In the genomic region with DNA sequence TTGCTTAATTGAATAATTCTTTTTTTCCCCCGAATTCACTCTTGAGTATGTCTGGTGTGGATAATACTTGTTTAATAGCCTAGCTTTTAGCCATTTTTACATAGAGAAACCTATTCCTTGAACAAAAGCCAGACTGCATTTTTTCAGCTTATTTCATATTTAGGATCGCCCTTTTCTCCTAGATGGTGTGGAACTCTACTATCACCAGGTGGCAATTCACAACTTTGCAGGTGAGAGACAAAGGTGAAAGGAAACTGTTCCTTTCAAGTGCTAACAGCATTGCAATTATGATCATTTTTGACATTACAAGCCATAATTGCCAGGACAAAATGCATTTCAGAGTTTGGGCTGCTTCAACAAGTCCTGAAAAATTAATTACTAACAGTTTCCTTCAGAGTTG, we compare ENCODE assay signal across 28 cellular contexts. TPM values are rescaled to one million over a fixed set of nuclear protein-coding genes. Genes with fewer than 3 reads are reported as not detected.
DNase-seq lines count a peak whose midpoint lies in the region; ATAC-seq and TF ChIP-seq lines count a peak whose summit lies in the region.
"Had no signal": no experiment of that assay in that cellular context is flagged by ENCODE, and none has a peak within 500 bp of the region (broad histone marks: within the 10 kb centered on the region; RNA-seq: fewer than 3 reads in every experiment).

No MANE protein-coding gene starts in this region.

- H3K27ac Mint-ChIP-seq in T-helper 17 cell, result no peak overlapping the region
- H3K27ac Mint-ChIP-seq: activated B cell treated with CpG ODN at 0.5 μM for 24 hours; activated naive CD4-positive, alpha-beta T cell treated with anti-CD3 and anti-CD28 coated beads, Interleukin-2, amount 10 ng/mL, durations not matched to agents 7 days and 5 days; CD4-positive, alpha-beta memory T cell; natural killer cell had no signal

- H3K9me3 ChIP-seq in neural cell (ENCODE audit: low read length), result no peaks in the 10 kb centered on the region
- H3K9me3 ChIP-seq in OCI-LY7 (ENCODE audit: low read length), result no peaks in the 10 kb centered on the region
- no peaks in the 10 kb centered on the region for H3K9me3 ChIP-seq in T-helper 17 cell (ENCODE audit: control insufficient read depth, low read length, poor library complexity, severe bottlenecking)
- H3K9me3 ChIP-seq: lower lobe of right lung, ovary, Peyer's patch, tibial artery had no signal

- H3K36me3 ChIP-seq in neural cell (ENCODE audit: insufficient read depth, low read length) (no peaks in the 10 kb centered on the region), OCI-LY7 (ENCODE audit: insufficient read depth, low read length) (no peaks in the 10 kb centered on the region)
- H3K36me3 ChIP-seq: lower lobe of right lung, ovary, Peyer's patch, tibial artery had no signal

- TF ChIP-seq CTCF in VCaP (conservative IDR thresholded peaks at IDR 0.05) (peak; percentile 90), neural cell (IDR thresholded peaks at IDR 0.05; ENCODE audit: poor library complexity, severe bottlenecking) (peak; percentile 53), OCI-LY7 (conservative IDR thresholded peaks at IDR 0.05; ENCODE audit: low read length) (no peak)

- no peaks in the 10 kb centered on the region for H3K79me2 ChIP-seq in neural cell (replicated peaks; ENCODE audit: insufficient read depth, low read length)
- no peaks in the 10 kb centered on the region for H3K79me2 ChIP-seq in OCI-LY7 (ENCODE audit: insufficient read depth, low read depth, low read length)

- H4K20me1 ChIP-seq in neural cell (ENCODE audit: insufficient read depth) (no peaks in the 10 kb centered on the region), OCI-LY7 (ENCODE audit: insufficient read depth, low read length) (no peaks in the 10 kb centered on the region)

- TF ChIP-seq RAD21 in neural cell (conservative IDR thresholded peaks at IDR 0.05), result peak; percentile 62

- H3K4me3 ChIP-seq in neural cell (ENCODE audit: low read length) (no peak overlapping the region), OCI-LY7 (ENCODE audit: low read depth, low read length, poor library complexity, severe bottlenecking) (no peak overlapping the region)
- H3K4me3 ChIP-seq: lower lobe of right lung, ovary, Peyer's patch, tibial artery had no signal

- POLR2A ChIA-PET in OCI-LY7 (lab: Charles Lee), result interaction anchor here (0.6 to 1.4 kb wide), 4 partner anchors 9 to 434 kb away, joined by 3 to 4 read pairs (median 3); no protein-coding TSS in a partner anchor

- no peaks in the 10 kb centered on the region for H3K4me1 Mint-ChIP-seq in T-helper 17 cell
- H3K4me1 Mint-ChIP-seq: activated B cell treated with CpG ODN at 0.5 μM for 24 hours; activated naive CD4-positive, alpha-beta T cell treated with anti-CD3 and anti-CD28 coated beads, Interleukin-2, amount 10 ng/mL, durations not matched to agents 7 days and 5 days; CD4-positive, alpha-beta memory T cell; natural killer cell had no signal

- no peak overlapping the region for H3K4me2 ChIP-seq in neural cell (ENCODE audit: low read length)
- no peak overlapping the region for H3K4me2 ChIP-seq in OCI-LY7 (ENCODE audit: low read length)

- no peaks in the 10 kb centered on the region for H3F3A ChIP-seq in neural cell (ENCODE audit: insufficient read depth, low read length, poor library complexity, severe bottlenecking)

- peak; percentile 32 for DNase-seq in NCI-H1436 (lab: John Stamatoyannopoulos, UW)
- DNase-seq in NCI-H1436 treated with DMSO at 0.1 percent for 48 hours (lab: John Stamatoyannopoulos, UW), result no peak
- peak in 2 of 3 experiments; percentile 22 to 73 for DNase-seq in NCI-H1417 (lab: John Stamatoyannopoulos, UW)
- no peak for DNase-seq in germinal center (ENCODE audit: low spot score)
- no peak for DNase-seq in OCI-LY7 (ENCODE audit: low spot score)
- no peak for DNase-seq in T-helper 17 cell
- DNase-seq: activated B cell treated with CpG ODN at 0.5 μM for 24 hours; activated CD4-positive, alpha-beta T cell treated with anti-CD3 and anti-CD28 coated beads, Interleukin-2, amount 50 U/mL, for 1 hour; activated naive CD4-positive, alpha-beta T cell treated with anti-CD3 and anti-CD28 coated beads, Interleukin-2, amount 10 ng/mL, durations not matched to agents 7 days and 5 days; CD4-positive, alpha-beta memory T cell; DMS153; erythroblast; HCEC 1CT; head of caudate nucleus; KBM-7; kidney glomerular epithelial cell; lower lobe of right lung; natural killer cell; NCI-H2029 treated with DMSO at 0.1 percent for 48 hours; NCI-H510A; ovary; Peyer's patch; SIG-M5; small intestine; tibial artery had no signal

- H2AFZ ChIP-seq in neural cell (ENCODE audit: low read depth, low read length) (peak overlapping the region; percentile 18), OCI-LY7 (ENCODE audit: low read length) (no peak overlapping the region)

- H3K27ac ChIP-seq in VCaP, result peak overlapping the region; percentile 79
- H3K27ac ChIP-seq in neural cell (ENCODE audit: low read length), result peak overlapping the region; percentile 37
- H3K27ac ChIP-seq in OCI-LY7 (ENCODE audit: low read depth, low read length, poor library complexity, severe bottlenecking), result no peak overlapping the region
- H3K27ac ChIP-seq: lower lobe of right lung, ovary, Peyer's patch, tibial artery had no signal

- H3K4me1 ChIP-seq in OCI-LY7 (ENCODE audit: insufficient read depth, low read length, poor library complexity, severe bottlenecking), result no peaks in the 10 kb centered on the region
- H3K4me1 ChIP-seq: lower lobe of right lung, Peyer's patch, tibial artery had no signal

- no peak overlapping the region for H3K4me3 Mint-ChIP-seq in T-helper 17 cell
- H3K4me3 Mint-ChIP-seq: activated B cell treated with CpG ODN at 0.5 μM for 24 hours; activated naive CD4-positive, alpha-beta T cell treated with anti-CD3 and anti-CD28 coated beads, Interleukin-2, amount 10 ng/mL, durations not matched to agents 7 days and 5 days; CD4-positive, alpha-beta memory T cell; natural killer cell had no signal

- TF ChIP-seq EP300 in neural cell (conservative IDR thresholded peaks at IDR 0.05; ENCODE audit: poor library complexity, severe bottlenecking), result no peak

- BruUV-seq in OCI-LY7 (replicated peaks; lab: Mats Ljungman, UMichigan), result no TSS peak

- no peaks in the 10 kb centered on the region for H3K27me3 ChIP-seq in neural cell (ENCODE audit: insufficient read depth, low read depth, low read length)
- H3K27me3 ChIP-seq: ovary, Peyer's patch, tibial artery had no signal

- H3K36me3 Mint-ChIP-seq in T-helper 17 cell (ENCODE audit: low read depth), result no peaks in the 10 kb centered on the region
- H3K36me3 Mint-ChIP-seq: activated naive CD4-positive, alpha-beta T cell treated with anti-CD3 and anti-CD28 coated beads, Interleukin-2, amount 10 ng/mL, durations not matched to agents 7 days and 5 days; CD4-positive, alpha-beta memory T cell; natural killer cell had no signal

- CTCF ChIA-PET in OCI-LY7 (lab: Charles Lee; ENCODE audit: unreplicated experiment), result interaction anchor here (0.6 kb wide), 1 partner anchor 119 kb away, joined by 3 read pairs; no protein-coding TSS in a partner anchor

- no peaks in the 10 kb centered on the region for H3K27me3 Mint-ChIP-seq in T-helper 17 cell
- H3K27me3 Mint-ChIP-seq: activated B cell treated with CpG ODN at 0.5 μM for 24 hours; activated naive CD4-positive, alpha-beta T cell treated with anti-CD3 and anti-CD28 coated beads, Interleukin-2, amount 10 ng/mL, durations not matched to agents 7 days and 5 days; CD4-positive, alpha-beta memory T cell had no signal

- no peak overlapping the region for H3K9ac ChIP-seq in neural cell (ENCODE audit: low read length)

- ATAC-seq in T-helper 17 cell, result no peak
- ATAC-seq: lower lobe of right lung, natural killer cell had no signal

- intact Hi-C loops in OCI-LY7 (cut with micrococcal nuclease; ENCODE audit: unreplicated experiment), result no loop called here

- no peaks in the 10 kb centered on the region for H3K9me2 ChIP-seq in neural cell (ENCODE audit: insufficient read depth, low read length)
- no peaks in the 10 kb centered on the region for H3K9me2 ChIP-seq in OCI-LY7 (ENCODE audit: insufficient read depth, low read length)

TF ChIP-seq in neural cell, 6 proteins besides CTCF, POLR2A, EP300 and RAD21:
- TF ChIP-seq POLR2AphosphoS5 (IDR thresholded peaks at IDR 0.05) (no peak), SMC3 (conservative IDR thresholded peaks at IDR 0.05; ENCODE audit: poor library complexity) (peak; percentile 53)

RNA-seq across cellular contexts. Expression of a gene that starts 57.4 kb away (rescaled TPM):
- 13.5 and 20.1 TPM in 2 replicates for polyA plus RNA-seq in neural cell
- polyA minus RNA-seq in neural cell, result 13.9 and 14.4 TPM in 2 replicates
- total RNA-seq in OCI-LY7 (2014; rRNA removed; shearing (Covaris generic)), result not detected in 2 replicates
- total RNA-seq in OCI-LY7 (2022) (not detected in 2 replicates), T-helper 17 cell (not detected)
- total RNA-seq: activated B cell treated with CpG ODN at 0.5 μM for 24 hours; CD4-positive, alpha-beta memory T cell; HT1080; natural killer cell had no signal
- polyA plus RNA-seq: CD4-positive, alpha-beta memory T cell had no signal

Comparison
In these comparisons a context has a peak if more than half of its experiments do, and no peak if none do; other contexts are left out.
1. DNase-seq: peak in NCI-H1436 (single experiment) and NCI-H1417 (2 of 3); none in NCI-H1436 treated with DMSO at 0.1 percent for 48 hours (single experiment), germinal center (single experiment), OCI-LY7 (single experiment) and T-helper 17 cell (0 of 3).